Comparison of ENCODE assay signal across 12 cellular contexts in the genomic region with DNA sequence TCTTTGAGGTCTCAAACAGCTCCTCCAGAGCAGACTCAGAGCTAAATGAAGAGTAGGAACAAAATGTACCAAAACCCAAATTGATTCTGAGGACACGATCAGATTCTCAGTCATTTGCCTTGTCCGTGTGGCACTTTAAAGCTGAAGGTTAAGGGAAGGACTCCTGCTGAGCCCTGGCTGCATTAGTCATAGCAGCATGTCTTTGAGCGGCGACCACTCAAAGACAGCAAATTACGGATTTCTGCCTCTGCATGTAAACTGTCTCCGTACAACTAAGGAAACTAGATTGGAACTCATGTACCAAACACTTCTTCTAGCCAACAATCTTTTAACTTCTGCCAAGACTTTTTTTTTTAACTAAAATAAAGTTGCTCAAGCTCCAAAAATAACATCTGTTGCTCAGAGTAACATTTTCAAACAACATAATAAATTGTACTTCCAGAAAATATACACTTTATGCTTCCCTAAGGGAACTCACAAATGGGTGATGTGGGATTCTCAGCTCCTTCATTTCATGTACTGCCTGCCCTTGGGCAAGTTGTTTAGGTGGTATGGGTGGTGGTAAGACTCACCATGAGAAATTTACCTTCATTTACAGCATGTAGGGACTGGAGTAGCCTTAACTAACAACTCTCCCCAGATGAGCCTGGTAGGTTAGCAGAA. TPM values are rescaled to one million over a fixed set of nuclear protein-coding genes. Genes with fewer than 3 reads are reported as not detected.
DNase-seq lines count a peak whose midpoint lies in the region; ATAC-seq, FAIRE-seq and TF ChIP-seq lines count a peak whose summit lies in the region.
"Had no signal": no experiment of that assay in that cellular context is flagged by ENCODE, and none has a peak within 500 bp of the region (broad histone marks: within the 10 kb centered on the region; RNA-seq: fewer than 3 reads in every experiment).

No MANE protein-coding gene starts in this region.

- TF ChIP-seq CTCF in cardiac fibroblast (IDR thresholded peaks at IDR 0.05; ENCODE audit: low read depth, low read length) = no peak
- TF ChIP-seq CTCF in kidney (IDR thresholded peaks at IDR 0.05; ENCODE audit: borderline replicate concordance, extremely low read depth, insufficient read depth) = no peak
- TF ChIP-seq CTCF in smooth muscle cell (IDR thresholded peaks at IDR 0.05; ENCODE audit: borderline replicate concordance, insufficient read depth, poor library complexity, severe bottlenecking) = no peak

- ATAC-seq in GM21717 (IDR thresholded peaks at IDR 0.05; ENCODE audit: unreplicated experiment) (no peak), GM18867 (IDR thresholded peaks at IDR 0.05; ENCODE audit: unreplicated experiment) (no peak), HG02763 (IDR thresholded peaks at IDR 0.05; ENCODE audit: unreplicated experiment) (no peak)
- ATAC-seq: K562, T-cell had no signal

- H3K4me3 ChIP-seq in cardiac fibroblast (replicated peaks in 1 of 2; ENCODE audit: low read depth in 2 of 2, low read length in 2 of 2) (no peak overlapping the region), kidney (ENCODE audit: low read length in 2 of 2) (no peak overlapping the region), smooth muscle cell (no peak overlapping the region)
- H3K4me3 ChIP-seq: K562 had no signal

- FAIRE-seq in kidney (lab: Jason Lieb, UNC) = peak; percentile 3
- FAIRE-seq: K562 had no signal

- H3K27me3 Mint-ChIP-seq in activated CD4-positive, alpha-beta T cell treated with anti-CD3 and anti-CD28 coated beads, Interleukin-2, amount 10 ng/mL, durations not matched to agents 7 days and 5 days = peaks cover 7% of the 10 kb centered on the region

- H2AFZ ChIP-seq in smooth muscle cell (ENCODE audit: low read depth) = peak overlapping the region; percentile 57

- H3K36me3 ChIP-seq in kidney (ENCODE audit: control insufficient read depth in 1 of 2, insufficient read depth in 2 of 2, low read length in 2 of 2) = no peaks in the 10 kb centered on the region
- no peaks in the 10 kb centered on the region for H3K36me3 ChIP-seq in smooth muscle cell (ENCODE audit: low read depth)

- no peak overlapping the region for H3K4me3 Mint-ChIP-seq in activated CD4-positive, alpha-beta T cell treated with anti-CD3 and anti-CD28 coated beads, Interleukin-2, amount 10 ng/mL, durations not matched to agents 7 days and 5 days
- H3K4me3 Mint-ChIP-seq: CD8-positive, alpha-beta memory T cell; neural crest cell; T-cell had no signal

- H3K4me1 ChIP-seq in kidney (ENCODE audit: control insufficient read depth in 1 of 2, insufficient read depth in 1 of 2, low read depth in 1 of 2, low read length in 2 of 2) = peaks cover 15 to 47% of the 10 kb centered on the region in 2 donors
- H3K4me1 ChIP-seq in smooth muscle cell (ENCODE audit: low read depth) = no peaks in the 10 kb centered on the region

- H3K4me2 ChIP-seq in smooth muscle cell = peak overlapping the region; percentile 62

- peak; percentile 62 for DNase-seq in LHCN-M2 (ENCODE audit: low read depth)
- peak; percentile 44 to 48 for DNase-seq in cardiac fibroblast (ENCODE audit: low read depth in 2 of 2)
- DNase-seq in kidney = no peak
- DNase-seq in smooth muscle cell (lab: John Stamatoyannopoulos, UW; ENCODE audit: unreplicated experiment) = no peak
- no peak for DNase-seq in activated CD4-positive, alpha-beta T cell treated with anti-CD3 and anti-CD28 coated beads, Interleukin-2, amount 10 ng/mL, durations not matched to agents 7 days and 5 days
- DNase-seq: CD8-positive, alpha-beta memory T cell; T-cell had no signal

- intact Hi-C loops in kidney (cut with DNase I) = no loop called here

- H3F3A ChIP-seq in smooth muscle cell (ENCODE audit: low read depth) = no peaks in the 10 kb centered on the region

- H3K9ac ChIP-seq in kidney (ENCODE audit: low read length in 2 of 2) (no peak overlapping the region), smooth muscle cell (ENCODE audit: low read depth) (no peak overlapping the region)

- H3K9me3 Mint-ChIP-seq in activated CD4-positive, alpha-beta T cell treated with anti-CD3 and anti-CD28 coated beads, Interleukin-2, amount 10 ng/mL, durations not matched to agents 7 days and 5 days = no peaks in the 10 kb centered on the region
- H3K9me3 Mint-ChIP-seq: CD8-positive, alpha-beta memory T cell; neural crest cell; T-cell had no signal

- CTCF ChIA-PET in activated CD4-positive, alpha-beta T cell treated with anti-CD3 and anti-CD28 coated beads, Interleukin-2, amount 10 ng/mL, durations not matched to agents 7 days and 5 days (lab: Charles Lee) = no interaction called here

- peaks cover 5% of the 10 kb centered on the region for H3K4me1 Mint-ChIP-seq in activated CD4-positive, alpha-beta T cell treated with anti-CD3 and anti-CD28 coated beads, Interleukin-2, amount 10 ng/mL, durations not matched to agents 7 days and 5 days
- H3K4me1 Mint-ChIP-seq: CD8-positive, alpha-beta memory T cell; neural crest cell; T-cell had no signal

- H3K27ac ChIP-seq in kidney (ENCODE audit: low read depth in 2 of 2, low read length in 2 of 2) = peak overlapping the region; percentile 49 to 79
- H3K27ac ChIP-seq in smooth muscle cell (ENCODE audit: low read depth) = no peak overlapping the region

- H3K36me3 Mint-ChIP-seq in activated CD4-positive, alpha-beta T cell treated with anti-CD3 and anti-CD28 coated beads, Interleukin-2, amount 10 ng/mL, durations not matched to agents 7 days and 5 days (ENCODE audit: low read depth) = no peaks in the 10 kb centered on the region
- H3K36me3 Mint-ChIP-seq: CD8-positive, alpha-beta memory T cell; T-cell had no signal

- H3K9me3 ChIP-seq in kidney (ENCODE audit: control insufficient read depth in 1 of 2, low read length in 2 of 2) = no peaks in the 10 kb centered on the region
- H3K9me3 ChIP-seq in smooth muscle cell (replicated peaks; ENCODE audit: low read depth) = no peaks in the 10 kb centered on the region

- no peaks in the 10 kb centered on the region for H3K27me3 ChIP-seq in smooth muscle cell (ENCODE audit: low read depth)

- H3K27ac Mint-ChIP-seq in activated CD4-positive, alpha-beta T cell treated with anti-CD3 and anti-CD28 coated beads, Interleukin-2, amount 10 ng/mL, durations not matched to agents 7 days and 5 days = no peak overlapping the region
- H3K27ac Mint-ChIP-seq: CD8-positive, alpha-beta memory T cell; T-cell had no signal

- WGBS in smooth muscle cell (ENCODE audit: low lambda C conversion rate) = 15% methylated on average over 6 of the region's 6 CpGs

- no peaks in the 10 kb centered on the region for H4K20me1 ChIP-seq in smooth muscle cell (ENCODE audit: low read depth)

- H3K79me2 ChIP-seq in smooth muscle cell (ENCODE audit: low read depth) = no peaks in the 10 kb centered on the region

- POLR2A ChIA-PET in activated CD4-positive, alpha-beta T cell treated with anti-CD3 and anti-CD28 coated beads, Interleukin-2, amount 10 ng/mL, durations not matched to agents 7 days and 5 days (lab: Charles Lee) = no interaction called here

RNA-seq across cellular contexts. Expression of a gene that starts 56.1 kb away (rescaled TPM):
- total RNA-seq in LHCN-M2 (2014; rRNA removed) (3.0 and 5.3 TPM in 2 replicates), kidney (44.7 TPM), smooth muscle cell (0.04 TPM in 1 of 2 replicates, not detected in the other)
- polyA plus RNA-seq in LHCN-M2 (2012) = 0.84 TPM
- polyA plus RNA-seq in kidney (ENCODE audit: insufficient read depth, low read depth, low replicate concordance) (29.3 TPM), smooth muscle cell (not detected in 2 replicates)
- under 1 TPM; 0.17 to 0.21 TPM for total RNA-seq in activated CD4-positive, alpha-beta T cell treated with anti-CD3 and anti-CD28 coated beads, Interleukin-2, amount 10 ng/mL, durations not matched to agents 7 days and 5 days
- total RNA-seq: CD8-positive, alpha-beta memory T cell had no signal
- polyA plus RNA-seq: CD8-positive, alpha-beta memory T cell had no signal

Comparison
In these comparisons a context has a peak if more than half of its experiments do, and no peak if none do; other contexts are left out.
1. DNase-seq: peak in LHCN-M2 (single experiment) and cardiac fibroblast (2 of 2); none in kidney (single experiment), smooth muscle cell (single experiment) and activated CD4-positive, alpha-beta T cell treated with anti-CD3 and anti-CD28 coated beads, Interleukin-2, amount 10 ng/mL, durations not matched to agents 7 days and 5 days (single experiment).